In genomic region chr12:117212563-117213190, GRCh38 we compare ENCODE assay signal across 8 cellular contexts. TPM values are rescaled to one million over a fixed set of nuclear protein-coding genes. Genes with fewer than 3 reads are reported as not detected.
DNase-seq lines count a peak whose midpoint lies in the region; ATAC-seq and TF ChIP-seq lines count a peak whose summit lies in the region.

No MANE protein-coding gene starts in this region.

- TF ChIP-seq CTCF in epithelial cell of esophagus (IDR thresholded peaks at IDR 0.05; ENCODE audit: insufficient read depth, low read depth, low read length, missing control alignments): peak; percentile 95

- no peaks in the 10 kb centered on the region for H3K9me3 Mint-ChIP-seq in stimulated activated naive B cell treated with anti-CD40 and anti-IgM and Interleukin-4, amounts not matched to agents 10 μg/mL and 1 μg/mL and 100 μg/mL, for 72 hours

- H3K27me3 Mint-ChIP-seq in stimulated activated naive B cell treated with anti-CD40 and anti-IgM and Interleukin-4, amounts not matched to agents 10 μg/mL and 1 μg/mL and 100 μg/mL, for 72 hours: peaks cover 23 to 29% of the 10 kb centered on the region in 2 donors

- no peak overlapping the region for H3K9ac ChIP-seq in NT2/D1 (ENCODE audit: insufficient read length, low read depth)

- peak; percentile 78 to 83 for ATAC-seq in stimulated activated naive B cell treated with anti-CD40 and anti-IgM and Interleukin-4, amounts not matched to agents 10 μg/mL and 1 μg/mL and 100 μg/mL, for 72 hours (replicated peaks)
- ATAC-seq in GM21515 (IDR thresholded peaks at IDR 0.05; ENCODE audit: unreplicated experiment): no peak

- H3K4me3 Mint-ChIP-seq in stimulated activated naive B cell treated with anti-CD40 and anti-IgM and Interleukin-4, amounts not matched to agents 10 μg/mL and 1 μg/mL and 100 μg/mL, for 72 hours: no peak overlapping the region

- H3K9me3 ChIP-seq in NT2/D1 (ENCODE audit: insufficient read depth, low read length): no peaks in the 10 kb centered on the region

- peak; percentile 28 for DNase-seq in DMS 273 treated with DMSO at 0.1 percent for 48 hours (lab: John Stamatoyannopoulos, UW)
- DNase-seq in HT1080 (ENCODE audit: low read depth): peak; percentile 57
- peak; percentile 82 for DNase-seq in NT2/D1 (ENCODE audit: low read depth, low spot score)
- peak; percentile 57 for DNase-seq in activated CD8-positive, alpha-beta memory T cell treated with anti-CD3 and anti-CD28 coated beads, Interleukin-2, amount 50 U/mL, for 4 hours
- peak; percentile 76 for DNase-seq in epithelial cell of esophagus (ENCODE audit: low read depth)
- DNase-seq in myocyte (ENCODE audit: low read depth): peak; percentile 82
- DNase-seq in stimulated activated naive B cell treated with anti-CD40 and anti-IgM and Interleukin-4, amounts not matched to agents 10 μg/mL and 1 μg/mL and 100 μg/mL, for 72 hours: peak; percentile 41

- no peaks in the 10 kb centered on the region for H3K4me1 Mint-ChIP-seq in stimulated activated naive B cell treated with anti-CD40 and anti-IgM and Interleukin-4, amounts not matched to agents 10 μg/mL and 1 μg/mL and 100 μg/mL, for 72 hours

- peaks cover 7% of the 10 kb centered on the region for H3K4me1 ChIP-seq in NT2/D1 (ENCODE audit: insufficient read depth, insufficient read length)

- H3K36me3 Mint-ChIP-seq in stimulated activated naive B cell treated with anti-CD40 and anti-IgM and Interleukin-4, amounts not matched to agents 10 μg/mL and 1 μg/mL and 100 μg/mL, for 72 hours: no peaks in the 10 kb centered on the region

- no peak overlapping the region for H3K27ac Mint-ChIP-seq in stimulated activated naive B cell treated with anti-CD40 and anti-IgM and Interleukin-4, amounts not matched to agents 10 μg/mL and 1 μg/mL and 100 μg/mL, for 72 hours

- H3K27me3 ChIP-seq in NT2/D1 (ENCODE audit: insufficient read depth, insufficient read length): no peaks in the 10 kb centered on the region

- no peak overlapping the region for H3K4me3 ChIP-seq in NT2/D1 (ENCODE audit: insufficient read length, low read depth)
- H3K4me3 ChIP-seq in epithelial cell of esophagus (ENCODE audit: low read length): no peak overlapping the region

- H3K36me3 ChIP-seq in NT2/D1 (ENCODE audit: insufficient read depth, insufficient read length, low read length): no peaks in the 10 kb centered on the region

RNA-seq across cellular contexts. Expression of gene FBXO21, which starts 22.4 kb away (rescaled TPM):
- total RNA-seq in HT1080 (2014; rRNA removed; shearing (Covaris generic)): 36.1 and 60.6 TPM in 2 replicates
- polyA plus RNA-seq in HT1080 (2015; cell fraction: cytosol; rRNA removed): 17.4 and 18.5 TPM in 2 replicates
- polyA plus RNA-seq in HT1080 (2015; cell fraction: nucleus; rRNA removed): 29.4 and 37.2 TPM in 2 replicates
- 38.4 and 67.4 TPM in 2 replicates for total RNA-seq in myocyte
- polyA plus RNA-seq in myocyte (2012): 14.9 TPM

Comparison
In these comparisons a context has a peak if more than half of its experiments do, and no peak if none do; other contexts are left out.
1. DNase-seq: peak in every context shown above with its lines; median percentile 82 in NT2/D1; 82 in myocyte; 76 in epithelial cell of esophagus; 57 in HT1080; 57 in activated CD8-positive, alpha-beta memory T cell treated with anti-CD3 and anti-CD28 coated beads, Interleukin-2, amount 50 U/mL, for 4 hours; 41 in stimulated activated naive B cell treated with anti-CD40 and anti-IgM and Interleukin-4, amounts not matched to agents 10 μg/mL and 1 μg/mL and 100 μg/mL, for 72 hours; 28 in DMS 273 treated with DMSO at 0.1 percent for 48 hours.